Comparison of ENCODE assay signal across 9 cellular contexts in the genomic region with DNA sequence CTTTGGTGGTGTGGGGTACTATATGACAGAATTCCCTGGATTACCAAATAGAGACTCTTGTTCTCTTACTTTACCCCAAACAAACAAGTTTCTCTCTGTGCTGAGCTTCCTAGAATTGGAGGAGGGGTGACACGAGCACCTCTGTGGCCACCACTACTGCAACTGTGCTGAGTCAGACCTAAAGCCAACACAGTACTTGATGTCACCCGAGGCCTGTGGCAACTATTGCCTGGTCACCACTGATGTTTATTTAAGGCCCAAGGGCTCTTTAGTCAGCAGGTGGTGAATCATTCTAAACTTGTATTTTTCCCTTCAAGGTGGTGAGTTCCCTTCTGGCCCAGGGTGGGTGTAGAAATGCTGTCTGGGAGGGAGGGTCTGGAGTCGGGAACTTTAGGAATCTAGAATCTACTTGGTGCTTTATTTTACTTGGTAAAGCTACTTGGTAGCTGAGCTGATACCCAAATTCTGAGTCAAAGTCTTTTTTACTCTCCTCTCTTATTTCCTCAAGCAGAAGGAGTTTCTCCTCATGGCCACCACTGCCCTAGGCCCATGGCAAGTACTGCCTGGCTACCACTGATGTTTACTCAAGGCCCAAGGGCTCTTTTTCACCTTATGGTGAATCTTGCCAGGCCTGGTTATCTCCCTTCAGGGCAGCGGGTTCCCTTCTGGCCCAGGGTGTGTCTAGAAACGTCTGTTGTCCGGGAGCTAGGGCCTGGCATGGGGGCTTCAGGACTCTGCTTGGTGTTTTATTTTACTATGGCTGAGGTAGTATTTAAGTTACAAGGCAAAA. TPM values are rescaled to one million over a fixed set of nuclear protein-coding genes. Genes with fewer than 3 reads are reported as not detected.
A peak's percentile ranks its signal among the peaks of the same experiment; 100 is the strongest.
DNase-seq lines count a peak whose midpoint lies in the region; ATAC-seq, FAIRE-seq and TF ChIP-seq lines count a peak whose summit lies in the region.
"Had no signal": no experiment of that assay in that cellular context is flagged by ENCODE, and none has a peak within 500 bp of the region (broad histone marks: within the 10 kb centered on the region; RNA-seq: fewer than 3 reads in every experiment).

No MANE protein-coding gene starts in this region.

- H3K27ac ChIP-seq in GM12878 (ENCODE audit: control insufficient read depth, insufficient read depth) (no peak overlapping the region), mucosa of rectum (ENCODE audit: low read depth in 2 of 2, low read length in 2 of 2) (peak overlapping the region; percentile 50 to 61), ovary (no peak overlapping the region)

- TF ChIP-seq POLR2A in GM18505 (IDR thresholded peaks at IDR 0.05; ENCODE audit: borderline replicate concordance, extremely low read depth, insufficient read depth, insufficient read length), result no peak
- no peak for TF ChIP-seq POLR2A in GM12878 (IDR thresholded peaks at IDR 0.05; ENCODE audit: low read depth, low read length)
- TF ChIP-seq POLR2A in ovary (IDR thresholded peaks at IDR 0.05), result no peak

- H3K4me1 ChIP-seq in GM12878 (ENCODE audit: control insufficient read depth, insufficient read depth, low read length) (no peaks in the 10 kb centered on the region), mucosa of rectum (ENCODE audit: control insufficient read depth in 2 of 2, insufficient read depth in 2 of 2, low read length in 2 of 2) (peaks cover 5 to 6% of the 10 kb centered on the region in 2 donors), ovary (ENCODE audit: insufficient read depth) (no peaks in the 10 kb centered on the region)

- ATAC-seq in GM18505 (IDR thresholded peaks at IDR 0.05; ENCODE audit: unreplicated experiment), result peak; percentile 75
- peak; percentile 68 for ATAC-seq in HG03354 (IDR thresholded peaks at IDR 0.05; ENCODE audit: poor library complexity, severe bottlenecking, unreplicated experiment)
- peak; percentile 98 for ATAC-seq in GM12878
- ATAC-seq in naive thymus-derived CD8-positive, alpha-beta T cell, result no peak
- no peak for ATAC-seq in GM21529 (IDR thresholded peaks at IDR 0.05; ENCODE audit: unreplicated experiment)

- SMC1A ChIA-PET in GM12878 (lab: Charles Lee; ENCODE audit: uncharacterized antibody, unreplicated experiment), result interaction anchor here (1.9 to 2.2 kb wide), 2 partner anchors 25 to 34 kb away, joined by 8 to 9 read pairs; no protein-coding TSS in a partner anchor

- RAD21 ChIA-PET in GM12878 (lab: Charles Lee; ENCODE audit: unreplicated experiment), result interaction anchor here (1.1 to 1.5 kb wide), 3 partner anchors 9 to 47 kb away, joined by 3 to 4 read pairs (median 3); no protein-coding TSS in a partner anchor

- no peaks in the 10 kb centered on the region for H3K27me3 Mint-ChIP-seq in naive thymus-derived CD8-positive, alpha-beta T cell

- BruUV-seq in GM12878 (replicated peaks; lab: Mats Ljungman, UMichigan), result no TSS peak

- peaks cover 0 to 7% (median 0%) of the 10 kb centered on the region in 3 donors for H3K36me3 Mint-ChIP-seq in naive thymus-derived CD8-positive, alpha-beta T cell

- intact Hi-C loops in GM12878 (cut with micrococcal nuclease; ENCODE audit: unreplicated experiment) (no loop called here), ovary (cut with DNase I) (no loop called here)

- no peaks in the 10 kb centered on the region for H3K79me2 ChIP-seq in GM12878 (ENCODE audit: control insufficient read depth, insufficient read depth, low read length)

- no peak overlapping the region for H3K9ac ChIP-seq in GM12878 (ENCODE audit: control insufficient read depth, insufficient read depth, low read length)
- no peak overlapping the region for H3K9ac ChIP-seq in mucosa of rectum (ENCODE audit: low read depth in 1 of 2, low read length in 2 of 2)

- TF ChIP-seq RAD21 in GM12878 (IDR thresholded peaks at IDR 0.05; ENCODE audit: insufficient read depth, low read depth, low read length), result no peak

- TF ChIP-seq CTCF in GM12878 (IDR thresholded peaks at IDR 0.05 in 2 of 3, conservative IDR thresholded peaks at IDR 0.05 in 1 of 3; ENCODE audit: control insufficient read depth in 2 of 3, extremely low read depth in 1 of 3, insufficient read depth in 1 of 3, low read depth in 3 of 3, low read length in 3 of 3), result no peak
- TF ChIP-seq CTCF in ovary (IDR thresholded peaks at IDR 0.05), result no peak

- H3K4me2 ChIP-seq in GM12878 (ENCODE audit: control insufficient read depth, insufficient read depth), result no peak overlapping the region

- H4K20me1 ChIP-seq in GM12878 (ENCODE audit: control insufficient read depth, insufficient read depth), result no peaks in the 10 kb centered on the region

- H3K4me1 Mint-ChIP-seq in naive thymus-derived CD8-positive, alpha-beta T cell, result no peaks in the 10 kb centered on the region

- H3K27me3 ChIP-seq in GM12878 (replicated peaks in 1 of 2; ENCODE audit: control insufficient read depth in 2 of 2, insufficient read depth in 2 of 2, low read length in 1 of 2) (no peaks in the 10 kb centered on the region), mucosa of rectum (ENCODE audit: control insufficient read depth in 2 of 2, insufficient read depth in 2 of 2, low read length in 2 of 2) (no peaks in the 10 kb centered on the region), ovary (no peaks in the 10 kb centered on the region)

- TF ChIP-seq EP300 in GM12878 (IDR thresholded peaks at IDR 0.05; ENCODE audit: borderline replicate concordance in 1 of 2, control insufficient read depth in 1 of 2, low read depth in 2 of 2, low read length in 2 of 2) (no peak), ovary (IDR thresholded peaks at IDR 0.05) (no peak)

- in situ Hi-C loops in GM12878 (cut with MboI), result no loop called here

- H3K9me3 Mint-ChIP-seq in naive thymus-derived CD8-positive, alpha-beta T cell, result peaks cover 4 to 41% (median 17%) of the 10 kb centered on the region in 9 donors

- H3K9me3 ChIP-seq in GM12878 (replicated peaks; ENCODE audit: control insufficient read depth, insufficient read depth, low read length) (no peaks in the 10 kb centered on the region), mucosa of rectum (ENCODE audit: control insufficient read depth in 2 of 2, low read length in 2 of 2) (no peaks in the 10 kb centered on the region), ovary (no peaks in the 10 kb centered on the region)

- FAIRE-seq in GM12878 (lab: Jason Lieb, UNC), result peak; percentile 52
- FAIRE-seq: endometrium had no signal

- H2AFZ ChIP-seq in GM12878 (ENCODE audit: control insufficient read depth, low read depth, low read length), result no peak overlapping the region

- 4% methylated on average over 6 of the region's 6 CpGs for WGBS in GM12878 (ENCODE audit: insufficient coverage, insufficient replicate concordance, low lambda C conversion rate, missing lambda C conversion rate)
- WGBS in ovary, 3 donors, result 76 to 87% (median 83%) methylated on average over 6 of the region's 6 CpGs

- no peak overlapping the region for H3K4me3 Mint-ChIP-seq in naive thymus-derived CD8-positive, alpha-beta T cell

- POLR2A ChIA-PET in GM12878 (lab: Charles Lee), result interaction anchor here (1.2 to 1.3 kb wide), 2 partner anchors 9 to 49 kb away, joined by 4 read pairs; no protein-coding TSS in a partner anchor
- POLR2A ChIA-PET in naive thymus-derived CD8-positive, alpha-beta T cell (lab: Charles Lee), result no interaction called here

- H3K4me3 ChIP-seq in GM12878, result no peak overlapping the region
- no peak overlapping the region for H3K4me3 ChIP-seq in mucosa of rectum (ENCODE audit: low read length in 2 of 2)
- H3K4me3 ChIP-seq in ovary, result no peak overlapping the region

- CTCF ChIA-PET in GM12878 (lab: Yijun Ruan, JAX), result interaction anchor here (0.8 to 1.2 kb wide), 2 partner anchors 8 to 35 kb away, joined by 3 read pairs; no protein-coding TSS in a partner anchor

- H3K36me3 ChIP-seq in GM12878 (ENCODE audit: control insufficient read depth in 2 of 2, insufficient read depth in 2 of 2, low read length in 1 of 2), result no peaks in the 10 kb centered on the region
- no peaks in the 10 kb centered on the region for H3K36me3 ChIP-seq in mucosa of rectum (ENCODE audit: control insufficient read depth in 2 of 2, insufficient read depth in 2 of 2, low read length in 2 of 2)
- no peaks in the 10 kb centered on the region for H3K36me3 ChIP-seq in ovary

- DNase-seq in GM12878 (ENCODE audit: low read depth, low spot score) (no peak), ovary (no peak)
- DNase-seq in naive thymus-derived CD8-positive, alpha-beta T cell, result no peak
- DNase-seq in activated CD8-positive, alpha-beta memory T cell treated with anti-CD3 and anti-CD28 coated beads, Interleukin-2, amount 50 U/mL, for 48 hours, result no peak

- H3K27ac Mint-ChIP-seq in naive thymus-derived CD8-positive, alpha-beta T cell, result no peak overlapping the region

TF ChIP-seq in GM12878, 131 proteins besides CTCF, POLR2A, EP300 and RAD21 (continues in another document):
- peak; percentile 35; the same call in 1 of the 2 replicates for TF ChIP-seq CREM (IDR thresholded peaks at IDR 0.05; ENCODE audit: low read depth)
- TF ChIP-seq PAX5 (IDR thresholded peaks at IDR 0.05; ENCODE audit: borderline replicate concordance, low read depth, low read length), result 0 out of 2 replicates have a peak, but pooled peaks have one; percentile 15
- TF ChIP-seq RUNX3 (IDR thresholded peaks at IDR 0.05; ENCODE audit: low read length), result peak; percentile 69
- peak; percentile 49 for TF ChIP-seq JUNB (IDR thresholded peaks at IDR 0.05)
- no peak for TF ChIP-seq SMARCA5 (IDR thresholded peaks at IDR 0.05)

RNA-seq across cellular contexts. Expression of a gene that starts 9.8 kb away (rescaled TPM):
- total RNA-seq in GM12878 (2013; cell fraction: nucleolus; rRNA removed), result 1.7 and 3.1 TPM in 2 replicates
- total RNA-seq in GM12878 (2014; rRNA removed), result 0.38 and 0.68 TPM in 2 replicates
- total RNA-seq in GM12878 (2014; rRNA removed; fragmentation: Illumina TruSeq; extraction: Trizol), result 0.92 and 0.98 TPM in 2 replicates
- total RNA-seq in GM12878 (2021), result 0.58 and 0.80 TPM in 2 replicates
- not detected for polyA plus RNA-seq in GM12878 (2011; ENCODE audit: low read depth)
- 3.7 and 4.3 TPM in 2 replicates for polyA plus RNA-seq in GM12878 (2011; rRNA removed)
- 2.2 TPM in 2 replicates for polyA plus RNA-seq in GM12878 (2011; cell fraction: cytosol; rRNA removed)
- polyA plus RNA-seq in GM12878 (2011; cell fraction: nucleus; rRNA removed), result 2.8 and 3.5 TPM in 2 replicates
- polyA plus RNA-seq in GM12878 (2012), result not detected in 2 replicates
- polyA plus RNA-seq in GM12878 (2014; fragmentation: Illumina TruSeq; extraction: Trizol), result 0.47 and 1.6 TPM in 2 replicates
- under 1 TPM; 0.19 to 0.20 TPM for polyA plus RNA-seq in GM12878 (2014; fragmentation: Nextera tagmentation; extraction: Ambion mirVana)
- polyA plus RNA-seq in GM12878 (2014; rRNA removed), result 0.79 and 0.93 TPM in 2 replicates
- under 1 TPM; 0.20 to 0.71 TPM for polyA plus RNA-seq in GM12878 (2016; fragmentation: Nextera tagmentation; extraction: Ambion mirVana)
- 3.5 and 4.3 TPM in 2 replicates for polyA minus RNA-seq in GM12878 (2011; rRNA and poly(A)+ RNA removed)
- 1.7 and 2.5 TPM in 2 replicates for polyA minus RNA-seq in GM12878 (2011; cell fraction: cytosol; rRNA and poly(A)+ RNA removed)
- polyA minus RNA-seq in GM12878 (2011; cell fraction: nucleus; rRNA and poly(A)+ RNA removed), result 3.0 and 4.7 TPM in 2 replicates
- not detected for total RNA-seq in naive thymus-derived CD8-positive, alpha-beta T cell
- polyA plus RNA-seq in naive thymus-derived CD8-positive, alpha-beta T cell, result not detected
- 1 to 10 TPM; 1.7 to 5.1 (median 3.0) TPM for total RNA-seq in ovary
- polyA plus RNA-seq in ovary, result 10 to 100 TPM in 1 of 2 donors, 1 to 10 TPM in 1; 5.9 to 10.8 TPM

Comparison
In these comparisons a context has a peak if more than half of its experiments do, and no peak if none do; other contexts are left out.
1. ATAC-seq: peak in GM18505 (single experiment), HG03354 (single experiment) and GM12878 (single experiment); none in naive thymus-derived CD8-positive, alpha-beta T cell (0 of 2) and GM21529 (single experiment).
2. H3K27ac ChIP-seq: peak in mucosa of rectum (2 of 2); none in GM12878 (single experiment) and ovary (0 of 2).